Comparison of ENCODE assay signal across 8 cellular contexts in genomic region chr11:123194308-123195181, GRCh38. TPM values are rescaled to one million over a fixed set of nuclear protein-coding genes. Genes with fewer than 3 reads are reported as not detected.
DNase-seq lines count a peak whose midpoint lies in the region; ATAC-seq and TF ChIP-seq lines count a peak whose summit lies in the region.

No MANE protein-coding gene starts in this region.

- peak overlapping the region; percentile 49 to 58 for H3K27ac ChIP-seq in tibial artery

- peaks cover 0 to 3% (median 0%) of the 10 kb centered on the region in 5 experiments for H3K9me3 Mint-ChIP-seq in brain

- H3K4me3 ChIP-seq in tibial artery = peak overlapping the region; percentile 48 to 54

- H3K27me3 ChIP-seq in tibial artery = peaks cover 0 to 59% of the 10 kb centered on the region in 2 donors

- H3K4me1 Mint-ChIP-seq in brain = peaks cover 49% of the 10 kb centered on the region

- no peaks in the 10 kb centered on the region for H3K9me3 ChIP-seq in tibial artery

- H3K27ac Mint-ChIP-seq in brain = peak overlapping the region; percentile 65 to 94 (median 91)

- ATAC-seq in Right ventricle myocardium inferior = peak; percentile 39

- DNase-seq in Right ventricle myocardium inferior (ENCODE audit: missing footprints) = peak; percentile 75
- DNase-seq in cardiac septum (ENCODE audit: low spot score) = no peak
- DNase-seq in kidney tubule cell (ENCODE audit: low spot score) = peak; percentile 35
- peak in 1 of 2 donors; percentile 67 for DNase-seq in tibial artery
- DNase-seq in NCI-H187 treated with DMSO at 0.1 percent for 48 hours (lab: John Stamatoyannopoulos, UW) = no peak
- DNase-seq in ureter (ENCODE audit: low spot score) = no peak
- DNase-seq in SIG-M5 treated with dmso at 0.1 percent for 504 hours (lab: John Stamatoyannopoulos, UW; ENCODE audit: unreplicated experiment) = no peak

- intact Hi-C loops in Right ventricle myocardium inferior (cut with DNase I) = no loop called here
- intact Hi-C loops in cardiac septum (cut with DNase I) = no loop called here
- intact Hi-C loops in tibial artery (cut with DNase I; ENCODE audit: low total_unique reads) = no loop called here

- no peaks in the 10 kb centered on the region for H3K36me3 ChIP-seq in tibial artery

- no peak for TF ChIP-seq CTCF in brain (conservative IDR thresholded peaks at IDR 0.05)
- no peak for TF ChIP-seq CTCF in tibial artery (IDR thresholded peaks at IDR 0.05)

- H3K27me3 Mint-ChIP-seq in brain = peaks cover 66% of the 10 kb centered on the region

- H3K36me3 Mint-ChIP-seq in brain = no peaks in the 10 kb centered on the region

- peaks cover 0 to 21% (median 15%) of the 10 kb centered on the region in 4 donors for H3K4me1 ChIP-seq in tibial artery

- H3K4me3 Mint-ChIP-seq in brain = peak overlapping the region; percentile 84 to 91 (median 86)

RNA-seq across cellular contexts. Expression of gene CLMP, which starts 0.5 kb away (rescaled TPM):
- total RNA-seq in Right ventricle myocardium inferior = 8.6 TPM
- total RNA-seq in cardiac septum = 5.9 TPM
- polyA plus RNA-seq in brain (ENCODE audit: insufficient read depth, low read depth, low replicate concordance) = 17.6 TPM
- total RNA-seq in ureter = 34.4 TPM

Comparison
In these comparisons a context has a peak if more than half of its experiments do, and no peak if none do; other contexts are left out.
1. DNase-seq: peak in Right ventricle myocardium inferior (single experiment) and kidney tubule cell (single experiment); none in cardiac septum (single experiment), NCI-H187 treated with DMSO at 0.1 percent for 48 hours (single experiment), ureter (single experiment) and SIG-M5 treated with dmso at 0.1 percent for 504 hours (single experiment).